18 cellular contexts compared by ENCODE assay signal in genomic region chrX:47169726-47170515, GRCh38. TPM values are rescaled to one million over a fixed set of nuclear protein-coding genes. Genes with fewer than 3 reads are reported as not detected.
A peak's percentile ranks its signal among the peaks of the same experiment; 100 is the strongest.
DNase-seq lines count a peak whose midpoint lies in the region; ATAC-seq and TF ChIP-seq lines count a peak whose summit lies in the region.
"Had no signal": no experiment of that assay in that cellular context is flagged by ENCODE, and none has a peak within 500 bp of the region (broad histone marks: within the 10 kb centered on the region; RNA-seq: fewer than 3 reads in every experiment).

No MANE protein-coding gene starts in this region.

- H3K27ac ChIP-seq in mammary epithelial cell (ENCODE audit: insufficient read depth, low read depth, low read length) (no peak overlapping the region), esophagus muscularis mucosa (replicated peaks in 1 of 4) (no peak overlapping the region)
- H3K27ac ChIP-seq: neutrophil had no signal

- H3K4me3 ChIP-seq in mammary epithelial cell (replicated peaks in 1 of 3; ENCODE audit: insufficient read depth in 1 of 3, low read depth in 2 of 3, low read length in 3 of 3) (no peak overlapping the region), HAP-1 (no peak overlapping the region), esophagus muscularis mucosa (no peak overlapping the region)
- H3K4me3 ChIP-seq: K562 had no signal

- dilution Hi-C loops in mammary epithelial cell (cut with HindIII; ENCODE audit: low sequenced_read_pairs), result no loop called here

- H3K36me3 Mint-ChIP-seq in MCF 10A (ENCODE audit: insufficient read depth, unreplicated experiment), result peaks cover 44% of the 10 kb centered on the region

- H3K36me3 ChIP-seq in mammary epithelial cell (ENCODE audit: insufficient read depth, low read length), result peaks cover 2% of the 10 kb centered on the region
- peaks cover 64% of the 10 kb centered on the region for H3K36me3 ChIP-seq in HAP-1 (replicated peaks)
- peaks cover 9 to 61% (median 53%) of the 10 kb centered on the region in 4 donors for H3K36me3 ChIP-seq in esophagus muscularis mucosa

- H3K9me3 ChIP-seq in mammary epithelial cell (replicated peaks; ENCODE audit: insufficient read depth, low read length) (no peaks in the 10 kb centered on the region), HAP-1 (no peaks in the 10 kb centered on the region), esophagus muscularis mucosa (no peaks in the 10 kb centered on the region)
- H3K9me3 ChIP-seq: neutrophil had no signal

- no peak for TF ChIP-seq POLR2A in esophagus muscularis mucosa (IDR thresholded peaks at IDR 0.05; ENCODE audit: low read depth)

- H3K27me3 ChIP-seq in mammary epithelial cell (ENCODE audit: insufficient read depth, low read length) (no peaks in the 10 kb centered on the region), HAP-1 (ENCODE audit: low read depth) (no peaks in the 10 kb centered on the region), esophagus muscularis mucosa (no peaks in the 10 kb centered on the region)
- H3K27me3 ChIP-seq: neutrophil had no signal

- no peaks in the 10 kb centered on the region for H3K9me3 Mint-ChIP-seq in MCF 10A (ENCODE audit: unreplicated experiment)
- H3K9me3 Mint-ChIP-seq: activated T-helper 2 cell treated with anti-CD3 and anti-CD28 coated beads, Interferon-gamma antibody, Interleukin-2, Interleukin-4, amounts not matched to agents 10 μg/mL and 5 μg/mL and 100 μg/mL, durations not matched to agents 14 hours and 24 hours and 36 hours; T-helper 1 cell treated with Interleukin-12 subunit alpha and Interleukin-12 subunit beta and Interleukin-4 antibody, amounts not matched to agents 30 μg/mL and 1 μg/mL, for 36 hours had no signal

- no peak overlapping the region for H3K9ac ChIP-seq in mammary epithelial cell (ENCODE audit: insufficient read depth, low read length)

- ATAC-seq in esophagus mucosa (peak; percentile 15), left lobe of liver (peak; percentile 37)
- ATAC-seq: K562 had no signal

- peaks cover 14% of the 10 kb centered on the region for H3K79me2 ChIP-seq in mammary epithelial cell (ENCODE audit: insufficient read depth, low read length)

- TF ChIP-seq EP300 in esophagus muscularis mucosa (IDR thresholded peaks at IDR 0.05), result no peak

- in situ Hi-C loops in mammary epithelial cell (cut with MboI; ENCODE audit: low sequenced_read_pairs in 2 of 2) (no loop called here), HAP-1 (cut with MboI; ENCODE audit: low sequenced_read_pairs) (no loop called here)

- H2AFZ ChIP-seq in mammary epithelial cell (ENCODE audit: low read depth, low read length), result no peak overlapping the region

- H3K27ac Mint-ChIP-seq in MCF 10A (ENCODE audit: low read depth, unreplicated experiment), result no peak overlapping the region
- H3K27ac Mint-ChIP-seq: activated T-helper 2 cell treated with anti-CD3 and anti-CD28 coated beads, Interferon-gamma antibody, Interleukin-2, Interleukin-4, amounts not matched to agents 10 μg/mL and 5 μg/mL and 100 μg/mL, durations not matched to agents 14 hours and 24 hours and 36 hours; T-helper 1 cell treated with Interleukin-12 subunit alpha and Interleukin-12 subunit beta and Interleukin-4 antibody, amounts not matched to agents 30 μg/mL and 1 μg/mL, for 36 hours had no signal

- no peaks in the 10 kb centered on the region for H3K4me1 Mint-ChIP-seq in MCF 10A (ENCODE audit: insufficient read depth, unreplicated experiment)

- intact Hi-C loops in MCF 10A (cut with micrococcal nuclease) (no loop called here), mammary epithelial cell (cut with micrococcal nuclease) (no loop called here), esophagus muscularis mucosa (cut with DNase I) (no loop called here)

- no TSS peak for BruUV-seq in MCF 10A (replicated peaks; lab: Mats Ljungman, UMichigan)
- BruUV-seq in mammary epithelial cell (replicated peaks; lab: Mats Ljungman, UMichigan), result no TSS peak

- H3K4me1 ChIP-seq in mammary epithelial cell (ENCODE audit: insufficient read depth, low read length), result no peaks in the 10 kb centered on the region
- H3K4me1 ChIP-seq in HAP-1, result no peaks in the 10 kb centered on the region
- H3K4me1 ChIP-seq in esophagus muscularis mucosa, result peaks cover 6 to 13% (median 10%) of the 10 kb centered on the region in 4 donors

- no peak overlapping the region for H3K4me2 ChIP-seq in mammary epithelial cell (ENCODE audit: insufficient read depth, low read depth, low read length)

- H4K20me1 ChIP-seq in mammary epithelial cell (ENCODE audit: insufficient read depth, low read length), result no peaks in the 10 kb centered on the region

- peak; percentile 41 for DNase-seq in MCF 10A (ENCODE audit: unreplicated experiment)
- no peak for DNase-seq in mammary epithelial cell
- DNase-seq in left lobe of liver (ENCODE audit: low spot score), result no peak
- DNase-seq in COLO829 (ENCODE audit: low spot score), result no peak
- no peak for DNase-seq in NK-92 (lab: John Stamatoyannopoulos, UW; ENCODE audit: unreplicated experiment)
- no peak for DNase-seq in HAP-1 (ENCODE audit: low spot score in 2 of 2)
- no peak for DNase-seq in esophagus muscularis mucosa (ENCODE audit: extremely low spot score)
- DNase-seq: activated CD4-positive, alpha-beta T cell treated with anti-CD3 and anti-CD28 coated beads for 48 hours; DMS153; mesenchymal stem cell; NCI-H1436 treated with DMSO at 0.1 percent for 48 hours; NCI-H510A; stimulated activated CD4-positive, alpha-beta T cell treated with anti-CD3 and anti-CD28 coated beads, Interleukin-12 subunit alpha, Interleukin-12 subunit beta, amount 100 ng/mL, for 4 hours had no signal

- H3K27me3 Mint-ChIP-seq in MCF 10A (ENCODE audit: insufficient read depth, unreplicated experiment), result peaks cover 76% of the 10 kb centered on the region

- no peak overlapping the region for H3K4me3 Mint-ChIP-seq in MCF 10A (ENCODE audit: unreplicated experiment)
- H3K4me3 Mint-ChIP-seq: T-helper 1 cell treated with Interleukin-12 subunit alpha and Interleukin-12 subunit beta and Interleukin-4 antibody, amounts not matched to agents 30 μg/mL and 1 μg/mL, for 36 hours had no signal

- WGBS in mammary epithelial cell (ENCODE audit: low coverage, missing lambda C conversion rate), result 57% methylated on average over 10 of the region's 13 CpGs
- WGBS in esophagus muscularis mucosa, result 64% methylated on average over 10 of the region's 13 CpGs

- CTCF ChIA-PET in MCF 10A (lab: Yijun Ruan, JAX) (no interaction called here), mammary epithelial cell (lab: Charles Lee; ENCODE audit: low non-redundant PET) (no interaction called here)

- TF ChIP-seq CTCF in MCF 10A (IDR thresholded peaks at IDR 0.05; ENCODE audit: unreplicated experiment), result no peak
- no peak for TF ChIP-seq CTCF in mammary epithelial cell (conservative IDR thresholded peaks at IDR 0.05 in 1 of 2, IDR thresholded peaks at IDR 0.05 in 1 of 2; ENCODE audit: extremely low read depth in 1 of 2, insufficient read depth in 1 of 2, low read depth in 1 of 2, low read length in 2 of 2)
- no peak for TF ChIP-seq CTCF in esophagus muscularis mucosa (IDR thresholded peaks at IDR 0.05)

- POLR2A ChIA-PET in MCF 10A (lab: Yijun Ruan, JAX), result no interaction called here

RNA-seq across cellular contexts. Expression of gene UBA1, which starts 23.7 kb away (rescaled TPM):
- total RNA-seq in MCF 10A (2022) (248 and 293 TPM in 2 replicates), mammary epithelial cell (100 to 1,000 TPM; 231 to 360 TPM), esophagus mucosa (190 TPM), left lobe of liver (87.2 TPM), esophagus muscularis mucosa (100 to 1,000 TPM; 125 to 218 (median 147) TPM)
- polyA plus RNA-seq in mammary epithelial cell, result 359 TPM
- polyA minus RNA-seq in mammary epithelial cell, result 578 TPM

RNA-seq across cellular contexts. Expression of gene RBM10, which starts 24.9 kb away (rescaled TPM):
- total RNA-seq in MCF 10A (2022) (63.3 and 69.5 TPM in 2 replicates), mammary epithelial cell (10 to 100 TPM; 33.3 to 42.1 TPM), esophagus mucosa (23.6 TPM), left lobe of liver (15.0 TPM), esophagus muscularis mucosa (10 to 100 TPM; 25.3 to 38.4 (median 29.8) TPM)
- polyA plus RNA-seq in mammary epithelial cell, result 29.7 TPM
- 47.5 TPM for polyA minus RNA-seq in mammary epithelial cell

RNA-seq across cellular contexts. Expression of gene NDUFB11, which starts 25.4 kb away (rescaled TPM):
- total RNA-seq in MCF 10A (2022) (91.8 and 98.5 TPM in 2 replicates), mammary epithelial cell (10 to 100 TPM; 42.3 to 57.2 TPM), esophagus mucosa (67.4 TPM), left lobe of liver (67.1 TPM), esophagus muscularis mucosa (10 to 100 TPM; 58.3 to 87.5 (median 76.3) TPM)
- polyA plus RNA-seq in mammary epithelial cell, result 52.6 TPM
- polyA minus RNA-seq in mammary epithelial cell, result 44.4 TPM

RNA-seq across cellular contexts. Expression of gene CDK16, which starts 48.6 kb away (rescaled TPM):
- total RNA-seq in MCF 10A (2022), result 138 and 189 TPM in 2 replicates
- total RNA-seq in mammary epithelial cell, result 100 to 1,000 TPM; 110 to 163 TPM
- polyA plus RNA-seq in mammary epithelial cell, result 176 TPM
- 203 TPM for polyA minus RNA-seq in mammary epithelial cell
- 80.7 TPM for total RNA-seq in esophagus mucosa
- 21.7 TPM for total RNA-seq in left lobe of liver
- total RNA-seq in esophagus muscularis mucosa, result 10 to 100 TPM; 51.9 to 87.1 (median 65.4) TPM
